In the genomic region with DNA sequence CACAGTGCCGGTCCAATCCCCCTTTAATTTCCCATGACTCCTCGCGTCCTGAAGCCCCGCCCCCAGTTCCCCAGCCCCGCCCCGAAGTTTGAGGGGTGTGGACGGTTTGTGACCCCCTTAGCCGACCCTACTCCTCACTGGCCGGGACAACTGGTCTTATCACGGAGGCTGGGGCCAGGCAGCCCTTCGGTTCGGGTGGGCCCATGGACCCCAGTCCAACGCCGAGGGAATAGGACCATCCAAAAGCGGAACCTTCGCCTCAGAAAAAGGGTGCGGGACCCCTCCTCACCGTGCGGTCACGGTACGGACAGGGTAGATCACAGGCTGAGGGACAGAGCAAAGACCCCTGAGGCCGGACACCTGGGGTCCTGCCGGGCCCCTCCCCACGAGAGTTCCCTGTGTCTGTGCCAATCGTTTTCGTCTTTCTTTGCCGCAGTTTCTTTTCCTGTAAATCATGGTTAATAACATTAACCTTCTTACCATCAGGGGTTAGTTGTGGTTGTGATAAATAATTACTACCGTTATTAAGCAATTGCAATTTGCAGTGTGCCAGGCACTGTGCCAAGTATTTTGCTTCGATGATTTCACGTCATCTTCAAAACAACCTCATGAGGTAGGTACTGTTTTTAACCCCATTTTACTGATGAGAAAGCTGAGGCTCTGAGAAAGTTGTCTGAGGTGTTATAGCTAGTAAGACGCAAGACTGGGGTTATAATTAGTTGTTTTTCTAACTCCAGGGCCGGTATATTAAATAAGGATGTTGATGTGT, we compare ENCODE assay signal across 8 cellular contexts. TPM values are rescaled to one million over a fixed set of nuclear protein-coding genes. Genes with fewer than 3 reads are reported as not detected.
DNase-seq lines count a peak whose midpoint lies in the region; ATAC-seq and TF ChIP-seq lines count a peak whose summit lies in the region.

No MANE protein-coding gene starts in this region.

- in situ Hi-C loops in astrocyte of the spinal cord (cut with HindIII; ENCODE audit: low sequenced_read_pairs), result no loop called here

- DNase-seq in NCI-H748 (lab: John Stamatoyannopoulos, UW; ENCODE audit: unreplicated experiment), result peak; percentile 70
- DNase-seq in NCI-H748 treated with DMSO at 0.1 percent for 48 hours (lab: John Stamatoyannopoulos, UW), result no peak
- DNase-seq in H9, result no peak
- DNase-seq in NAMALWA (ENCODE audit: low spot score), result peak; percentile 69
- DNase-seq in astrocyte of the spinal cord (ENCODE audit: low read depth, low spot score), result peak; percentile 26
- peak in 1 of 3 donors; percentile 28 for DNase-seq in immature natural killer cell
- DNase-seq in stimulated activated naive CD8-positive, alpha-beta T cell treated with anti-CD3 and anti-CD28 coated beads, Interleukin-15, amount 100 ng/mL, for 72 hours, result no peak
- DNase-seq in foreskin melanocyte, result no peak

- no peak overlapping the region for H3K23ac ChIP-seq in H9 (ENCODE audit: insufficient read length, low read depth, low read length)

- H3K4me1 ChIP-seq in H9 (ENCODE audit: insufficient read depth, low read length), result no peaks in the 10 kb centered on the region

- H4K20me1 ChIP-seq in H9 (ENCODE audit: control insufficient read depth, insufficient read depth, insufficient read length), result no peaks in the 10 kb centered on the region

- no peak overlapping the region for H3K56ac ChIP-seq in H9 (ENCODE audit: insufficient read length, low read depth, low read length)

- peak; percentile 68 for ATAC-seq in stimulated activated naive CD8-positive, alpha-beta T cell treated with anti-CD3 and anti-CD28 coated beads, Interleukin-15, amount 100 ng/mL, for 72 hours

- H3K27ac Mint-ChIP-seq in H9 (peak overlapping the region; percentile 97 to 99 (median 98)), immature natural killer cell (peak overlapping the region; percentile 98 to 100 (median 100))
- H3K27ac Mint-ChIP-seq in stimulated activated naive CD8-positive, alpha-beta T cell treated with anti-CD3 and anti-CD28 coated beads, Interleukin-15, amount 100 ng/mL, for 72 hours, result peak overlapping the region; percentile 99

- H2BK5ac ChIP-seq in H9 (ENCODE audit: insufficient read length, low read length), result no peak overlapping the region

- H3K9ac ChIP-seq in H9 (ENCODE audit: extremely low read depth, insufficient read length, low read length), result peak overlapping the region; percentile 91

- no peak overlapping the region for H2AK5ac ChIP-seq in H9 (ENCODE audit: insufficient read length, low read length)

- no peak overlapping the region for H4K5ac ChIP-seq in H9 (ENCODE audit: insufficient read length, low read depth, low read length)

- H3K14ac ChIP-seq in H9 (ENCODE audit: insufficient read depth, low read length), result peak overlapping the region; percentile 94

- H3K18ac ChIP-seq in H9 (ENCODE audit: insufficient read length, low read depth, low read length), result peak overlapping the region; percentile 97

- H3K27me3 Mint-ChIP-seq in H9 (ENCODE audit: low read depth), result no peaks in the 10 kb centered on the region; the same call in 1 of the 2 replicates
- H3K27me3 Mint-ChIP-seq in immature natural killer cell (ENCODE audit: low read depth in 3 of 3), result peaks cover 0 to 10% (median 5%) of the 10 kb centered on the region in 3 donors
- H3K27me3 Mint-ChIP-seq in stimulated activated naive CD8-positive, alpha-beta T cell treated with anti-CD3 and anti-CD28 coated beads, Interleukin-15, amount 100 ng/mL, for 72 hours, result no peaks in the 10 kb centered on the region

- H3K4me1 Mint-ChIP-seq in H9 (peaks cover 12 to 37% of the 10 kb centered on the region in 2 experiments), immature natural killer cell (peaks cover 39 to 53% of the 10 kb centered on the region in 2 donors)
- H3K4me1 Mint-ChIP-seq in stimulated activated naive CD8-positive, alpha-beta T cell treated with anti-CD3 and anti-CD28 coated beads, Interleukin-15, amount 100 ng/mL, for 72 hours, result peaks cover 48% of the 10 kb centered on the region

- H3K79me2 ChIP-seq in H9 (ENCODE audit: insufficient read depth, low read length), result peaks cover 8% of the 10 kb centered on the region; the same call in 1 of the 2 replicates

- H3K9me3 Mint-ChIP-seq in H9 (peaks cover 0 to 3% of the 10 kb centered on the region in 2 experiments; a peak in 2 of 5 replicates), immature natural killer cell (no peaks in the 10 kb centered on the region)
- H3K9me3 Mint-ChIP-seq in stimulated activated naive CD8-positive, alpha-beta T cell treated with anti-CD3 and anti-CD28 coated beads, Interleukin-15, amount 100 ng/mL, for 72 hours, result no peaks in the 10 kb centered on the region

- no peaks in the 10 kb centered on the region for H3K9me3 ChIP-seq in H9 (ENCODE audit: control insufficient read depth, low read depth, low read length)

- H2BK20ac ChIP-seq in H9 (ENCODE audit: low read depth, low read length, poor library complexity, severe bottlenecking), result no peak overlapping the region

- H3K4me3 ChIP-seq in astrocyte of the spinal cord (ENCODE audit: low read depth, low read length), result peak overlapping the region; percentile 99

- WGBS in H9 (ENCODE audit: extremely low coverage, insufficient read length, low lambda C conversion rate), result no CpG with 5 or more reads among the region's 32 CpGs

- H3K27ac ChIP-seq in H9 (ENCODE audit: insufficient read length, low read depth, low read length), result no peak overlapping the region

- H4K8ac ChIP-seq in H9 (replicated peaks; ENCODE audit: insufficient read length, low read depth, low read length), result no peak overlapping the region

- H3K79me1 ChIP-seq in H9 (ENCODE audit: insufficient read depth, low read depth, low read length, poor library complexity, severe bottlenecking), result peaks cover 3% of the 10 kb centered on the region

- H3K27me3 ChIP-seq in H9 (ENCODE audit: insufficient read depth, low read length), result no peaks in the 10 kb centered on the region

- no peak overlapping the region for H4K91ac ChIP-seq in H9 (ENCODE audit: insufficient read length, low read depth, low read length)

- peak overlapping the region; percentile 67 for H3K4me2 ChIP-seq in H9 (ENCODE audit: insufficient read depth, insufficient read length, low read length)

- H3K4me3 Mint-ChIP-seq in H9 (peak overlapping the region; percentile 95 to 99), immature natural killer cell (peak overlapping the region; percentile 99 to 100 (median 99))
- H3K4me3 Mint-ChIP-seq in stimulated activated naive CD8-positive, alpha-beta T cell treated with anti-CD3 and anti-CD28 coated beads, Interleukin-15, amount 100 ng/mL, for 72 hours, result peak overlapping the region; percentile 98 to 99

- peaks cover 11 to 41% (median 25%) of the 10 kb centered on the region in 3 experiments for H3K36me3 Mint-ChIP-seq in H9 (ENCODE audit: insufficient read depth in 1 of 3, low read depth in 3 of 3)
- H3K36me3 Mint-ChIP-seq in immature natural killer cell, result no peaks in the 10 kb centered on the region

- no peak overlapping the region for H3K4ac ChIP-seq in H9 (ENCODE audit: low read depth, low read length)

- TF ChIP-seq CTCF in H9 (conservative IDR thresholded peaks at IDR 0.05) (no peak), astrocyte of the spinal cord (IDR thresholded peaks at IDR 0.05; ENCODE audit: low read depth, low read length) (no peak)

- H3T11ph ChIP-seq in H9 (ENCODE audit: low read length), result no peak overlapping the region

- no peak overlapping the region for H2BK15ac ChIP-seq in H9 (ENCODE audit: low read depth, low read length)

- no peak overlapping the region for H2BK120ac ChIP-seq in H9 (ENCODE audit: low read depth, low read length, poor library complexity, severe bottlenecking)

- no peak overlapping the region for H2BK12ac ChIP-seq in H9 (ENCODE audit: insufficient read length, low read depth, low read length)

- H3K23me2 ChIP-seq in H9 (ENCODE audit: insufficient read length, low read depth, low read length, poor library complexity, severe bottlenecking), result no peaks in the 10 kb centered on the region

- no peak overlapping the region for H2AFZ ChIP-seq in H9 (ENCODE audit: low read length)

RNA-seq across cellular contexts. Expression of a gene that starts 0.5 kb away (rescaled TPM):
- total RNA-seq in H9 (2021), result 20.6 and 22.9 TPM in 2 replicates
- polyA plus RNA-seq in immature natural killer cell, result 10 to 100 TPM; 20.2 to 32.8 (median 26.5) TPM

RNA-seq across cellular contexts. Expression of a gene that starts 12.4 kb away (rescaled TPM):
- total RNA-seq in H9 (2021), result 125 and 134 TPM in 2 replicates
- 10 to 100 TPM in 1 of 3 donors, 1 to 10 TPM in 2; 5.1 to 11.9 (median 6.8) TPM for polyA plus RNA-seq in immature natural killer cell

RNA-seq across cellular contexts. Expression of a gene that starts 16.8 kb away (rescaled TPM):
- total RNA-seq in H9 (2021), result 0.31 and 0.90 TPM in 2 replicates
- under 1 TPM in 1 of 3 donors, not detected in 2; 0.27 TPM for polyA plus RNA-seq in immature natural killer cell

RNA-seq across cellular contexts. Expression of a gene that starts 32.2 kb away (rescaled TPM):
- total RNA-seq in H9 (2021), result 151 and 164 TPM in 2 replicates
- polyA plus RNA-seq in immature natural killer cell, result 10 to 100 TPM in 2 of 3 donors, 1 to 10 TPM in 1; 7.2 to 68.8 (median 21.6) TPM

RNA-seq across cellular contexts. Expression of a gene that starts 45.6 kb away (rescaled TPM):
- 23.3 and 24.1 TPM in 2 replicates for total RNA-seq in H9 (2021)
- 1 to 10 TPM in 1 of 3 donors, under 1 TPM in 1, not detected in 1; 0.22 to 1.0 TPM for polyA plus RNA-seq in immature natural killer cell

Comparison
In these comparisons a context has a peak if more than half of its experiments do, and no peak if none do; other contexts are left out.
1. DNase-seq: peak in NCI-H748 (single experiment), NAMALWA (single experiment) and astrocyte of the spinal cord (single experiment); none in NCI-H748 treated with DMSO at 0.1 percent for 48 hours (single experiment), H9 (single experiment), stimulated activated naive CD8-positive, alpha-beta T cell treated with anti-CD3 and anti-CD28 coated beads, Interleukin-15, amount 100 ng/mL, for 72 hours (0 of 2) and foreskin melanocyte (single experiment).
2. Peak in every context shown above with its lines, with median percentiles within 50 percentile points of each other: H3K27ac Mint-ChIP-seq and H3K4me3 Mint-ChIP-seq.